In genomic region chr10:92506336-92506735, GRCh38 we compare ENCODE assay signal across 16 cellular contexts.
DNase-seq lines count a peak whose midpoint lies in the region; ATAC-seq and TF ChIP-seq lines count a peak whose summit lies in the region.
"Had no signal": no experiment of that assay in that cellular context is flagged by ENCODE, and none has a peak within 500 bp of the region (broad histone marks: within the 10 kb centered on the region; RNA-seq: fewer than 3 reads in every experiment).

No MANE protein-coding gene starts in this region.

- H3K27ac ChIP-seq in left ventricle myocardium inferior (replicated peaks) = no peak overlapping the region
- no peak overlapping the region for H3K27ac ChIP-seq in right cardiac atrium (ENCODE audit: low read length)
- H3K27ac ChIP-seq in SJCRH30 = peak overlapping the region; percentile 90
- H3K27ac ChIP-seq: C4-2B, GM23248 had no signal

- H3K4me1 ChIP-seq in left ventricle myocardium inferior (peaks cover 10% of the 10 kb centered on the region), right cardiac atrium (ENCODE audit: control insufficient read depth, insufficient read depth, low read length) (no peaks in the 10 kb centered on the region), SJCRH30 (peaks cover 16% of the 10 kb centered on the region)
- H3K4me1 ChIP-seq: Caco-2 had no signal

- ATAC-seq in right cardiac atrium = no peak
- no peak for ATAC-seq in HG02852 (IDR thresholded peaks at IDR 0.05; ENCODE audit: unreplicated experiment)
- ATAC-seq: HCT116 had no signal

- H3K9me3 ChIP-seq in left ventricle myocardium inferior (replicated peaks) = no peaks in the 10 kb centered on the region
- H3K9me3 ChIP-seq in right cardiac atrium (ENCODE audit: control insufficient read depth, low read length) = no peaks in the 10 kb centered on the region
- H3K9me3 ChIP-seq in SJCRH30 (replicated peaks) = no peaks in the 10 kb centered on the region
- H3K9me3 ChIP-seq: Caco-2 had no signal

- 56% methylated on average over 2 of the region's 2 CpGs for WGBS in right cardiac atrium

- no peak for DNase-seq in left ventricle myocardium inferior
- no peak for DNase-seq in right cardiac atrium
- DNase-seq in SJCRH30 = peak in 1 of 2 experiments; percentile 51
- DNase-seq in foreskin melanocyte = peak; percentile 14
- no peak for DNase-seq in activated CD8-positive, alpha-beta memory T cell treated with anti-CD3 and anti-CD28 coated beads for 24 hours
- DNase-seq in AML-193 (lab: John Stamatoyannopoulos, UW) = no peak
- DNase-seq: ACHN; Caco-2; CD4-positive, alpha-beta T cell; H7; HFFc6; IMR-90 had no signal

- H3K36me3 ChIP-seq in left ventricle myocardium inferior (peaks cover 63% of the 10 kb centered on the region), SJCRH30 (peaks cover 5% of the 10 kb centered on the region)

- H3K27me3 ChIP-seq in left ventricle myocardium inferior (ENCODE audit: low read depth) = no peaks in the 10 kb centered on the region
- no peaks in the 10 kb centered on the region for H3K27me3 ChIP-seq in right cardiac atrium (ENCODE audit: control insufficient read depth, insufficient read depth)
- no peaks in the 10 kb centered on the region for H3K27me3 ChIP-seq in SJCRH30

- H3K4me3 ChIP-seq in left ventricle myocardium inferior (peak overlapping the region; percentile 24), right cardiac atrium (ENCODE audit: low read length) (no peak overlapping the region), SJCRH30 (no peak overlapping the region)
- H3K4me3 ChIP-seq: GM23248 had no signal

- intact Hi-C loops in left ventricle myocardium inferior (cut with micrococcal nuclease) = no loop called here
- intact Hi-C loops in right cardiac atrium (cut with DNase I) = no loop called here

- no peak for TF ChIP-seq CTCF in left ventricle myocardium inferior (IDR thresholded peaks at IDR 0.05; ENCODE audit: borderline replicate concordance)
